ENCODE assay signal across 8 cellular contexts in the genomic region with DNA sequence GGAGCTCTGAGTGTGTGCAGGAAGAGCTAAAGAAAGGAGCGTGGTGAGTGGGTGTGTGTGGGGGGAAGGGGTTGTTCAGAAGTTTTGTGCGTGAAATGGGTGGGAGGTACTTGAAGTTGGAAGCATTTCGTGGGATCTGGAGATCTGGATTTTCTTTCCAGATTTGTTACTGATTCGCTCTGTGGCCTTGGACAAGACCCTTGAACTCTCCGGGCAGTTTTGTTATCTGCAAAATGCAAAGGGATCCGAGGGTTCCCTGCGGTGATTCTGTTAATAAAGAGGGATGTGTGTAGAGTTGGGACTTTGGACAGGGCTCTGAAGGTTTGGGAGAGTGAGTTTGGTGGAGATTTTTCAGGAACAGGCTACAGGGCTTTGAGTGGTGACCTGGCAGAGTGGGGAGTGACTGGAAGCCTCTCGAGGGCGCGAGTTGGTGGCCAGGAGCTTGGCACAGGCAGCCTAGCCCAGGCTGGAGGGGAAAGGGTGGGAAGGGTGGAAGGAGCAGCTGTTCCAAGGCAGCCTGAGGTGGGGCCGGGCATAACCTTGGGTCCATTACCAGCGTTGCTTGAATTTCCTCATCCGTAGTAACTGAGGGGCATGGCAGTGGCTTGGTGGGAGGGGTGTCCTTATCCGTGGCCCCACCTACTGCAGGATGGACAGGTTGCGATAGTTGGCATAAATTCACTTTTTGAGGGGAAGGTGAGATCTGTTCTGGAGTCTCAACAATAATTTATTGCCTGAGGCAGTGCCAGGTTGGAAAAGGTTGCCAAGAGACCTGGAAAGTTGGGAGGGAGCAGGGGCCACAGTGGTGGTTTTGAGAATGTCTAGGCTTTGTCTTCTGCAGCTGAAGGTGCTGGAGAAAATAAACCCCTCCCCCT. TPM values are rescaled to one million over a fixed set of nuclear protein-coding genes. Genes with fewer than 3 reads are reported as not detected.
DNase-seq lines count a peak whose midpoint lies in the region; ATAC-seq and TF ChIP-seq lines count a peak whose summit lies in the region.

No MANE protein-coding gene starts in this region.

- peak overlapping the region; percentile 100 for H3K9ac ChIP-seq in HCT116 (ENCODE audit: low read length)
- peak overlapping the region; percentile 99 for H3K9ac ChIP-seq in skeletal muscle satellite cell (ENCODE audit: low read depth, low read length)

- peak; percentile 24 for ATAC-seq in HCT116
- no peak for ATAC-seq in GM21619 (IDR thresholded peaks at IDR 0.05; ENCODE audit: unreplicated experiment)

- H3K27me3 Mint-ChIP-seq in activated T-helper 1 cell treated with anti-CD3 and anti-CD28 coated beads, Interleukin-12 subunit alpha, Interleukin-12 subunit beta, Interleukin-2, Interleukin-4 antibody, amounts not matched to agents 30 ng/mL and 10 ng/mL and 1 ng/mL, durations not matched to agents 14 hours and 24 hours and 36 hours (ENCODE audit: insufficient read depth): no peaks in the 10 kb centered on the region

- H3K79me2 ChIP-seq in HCT116 (ENCODE audit: insufficient read depth, low read length): peaks cover 71% of the 10 kb centered on the region

- CTCF ChIA-PET in HCT116 (lab: Charles Lee): no interaction called here

- RAD21 ChIA-PET in HCT116 (lab: Charles Lee; ENCODE audit: low non-redundant PET in 1 of 2, low total read pairs in 2 of 2, uncharacterized antibody in 2 of 2, unreplicated experiment in 2 of 2): interaction anchor here in 1 of 2 experiments (0.6 to 1.2 kb wide), 2 partner anchors 43 to 247 kb away, joined by 3 read pairs; a partner anchor contains a TSS

- H3K4me3 ChIP-seq in HCT116 (replicated peaks in 1 of 2; ENCODE audit: low read depth in 1 of 2, low read length in 2 of 2) (peak overlapping the region; percentile 84 to 100), right atrium auricular region (peak overlapping the region; percentile 99), skeletal muscle satellite cell (ENCODE audit: low read length) (peak overlapping the region; percentile 97)

- TF ChIP-seq POLR2A in HCT116 (IDR thresholded peaks at IDR 0.05; ENCODE audit: borderline replicate concordance, extremely low read depth, insufficient read depth, insufficient read length): no peak

- H3K4me1 ChIP-seq in HCT116 (ENCODE audit: control insufficient read depth in 1 of 2, insufficient read depth in 2 of 2, low read length in 2 of 2) (peaks cover 56 to 68% of the 10 kb centered on the region in 2 experiments), right atrium auricular region (peaks cover 5 to 59% of the 10 kb centered on the region in 2 donors), skeletal muscle satellite cell (ENCODE audit: control insufficient read depth, insufficient read depth, low read length) (peaks cover 47% of the 10 kb centered on the region)

- DNase-seq in ACHN: peak; percentile 45
- no peak for DNase-seq in HCT116 (ENCODE audit: low read depth, low spot score)
- DNase-seq in activated T-helper 1 cell treated with anti-CD3 and anti-CD28 coated beads, Interleukin-12 subunit alpha, Interleukin-12 subunit beta, Interleukin-2, Interleukin-4 antibody, amounts not matched to agents 30 ng/mL and 10 ng/mL and 1 ng/mL, durations not matched to agents 14 hours and 24 hours and 36 hours (ENCODE audit: low spot score): no peak
- no peak for DNase-seq in right atrium auricular region (ENCODE audit: low spot score)
- DNase-seq in hippocampal formation (lab: John Stamatoyannopoulos, UW): no peak
- no peak for DNase-seq in epidermal melanocyte (ENCODE audit: insufficient read length, low spot score)

- H3K27me3 ChIP-seq in HCT116 (ENCODE audit: insufficient read depth, low read length): no peaks in the 10 kb centered on the region
- H3K27me3 ChIP-seq in right atrium auricular region: no peaks in the 10 kb centered on the region
- H3K27me3 ChIP-seq in skeletal muscle satellite cell (ENCODE audit: control insufficient read depth, insufficient read depth, low read length): no peaks in the 10 kb centered on the region

- POLR2A ChIA-PET in HCT116 (lab: Charles Lee): interaction anchor here (0.9 to 1.7 kb wide), 3 partner anchors 9 to 199 kb away, joined by 3 read pairs; no protein-coding TSS in a partner anchor

- H4K20me1 ChIP-seq in HCT116 (ENCODE audit: insufficient read depth): peaks cover 9% of the 10 kb centered on the region; the same call in 1 of the 2 replicates

- H3K36me3 ChIP-seq in HCT116 (ENCODE audit: control insufficient read depth in 1 of 2, insufficient read depth in 2 of 2, low read length in 2 of 2): peaks cover 0 to 4% of the 10 kb centered on the region in 2 experiments; a peak in 1 of 4 replicates
- H3K36me3 ChIP-seq in right atrium auricular region: no peaks in the 10 kb centered on the region
- H3K36me3 ChIP-seq in skeletal muscle satellite cell (ENCODE audit: insufficient read depth, low read length): peaks cover 16% of the 10 kb centered on the region

- TF ChIP-seq CTCF in HCT116 (IDR thresholded peaks at IDR 0.05 in 2 of 3, conservative IDR thresholded peaks at IDR 0.05 in 1 of 3; ENCODE audit: borderline replicate concordance in 1 of 3, insufficient read depth in 1 of 3, low read depth in 2 of 3, low read length in 2 of 3): no peak
- no peak for TF ChIP-seq CTCF in right atrium auricular region (IDR thresholded peaks at IDR 0.05)

- intact Hi-C loops in HCT116 (cut with micrococcal nuclease): no loop called here
- intact Hi-C loops in activated T-helper 1 cell treated with anti-CD3 and anti-CD28 coated beads, Interleukin-12 subunit alpha, Interleukin-12 subunit beta, Interleukin-2, Interleukin-4 antibody, amounts not matched to agents 30 ng/mL and 10 ng/mL and 1 ng/mL, durations not matched to agents 14 hours and 24 hours and 36 hours (cut with micrococcal nuclease): loop anchor here (5.0 kb wide), 1 partner anchor 33 kb away; no protein-coding TSS in a partner anchor

- TSS peak; percentile 46 for BruUV-seq in HCT116 (replicated peaks; lab: Mats Ljungman, UMichigan)

- H3K27ac Mint-ChIP-seq in activated T-helper 1 cell treated with anti-CD3 and anti-CD28 coated beads, Interleukin-12 subunit alpha, Interleukin-12 subunit beta, Interleukin-2, Interleukin-4 antibody, amounts not matched to agents 30 ng/mL and 10 ng/mL and 1 ng/mL, durations not matched to agents 14 hours and 24 hours and 36 hours: peak overlapping the region; percentile 52

- peak overlapping the region; percentile 84 for H3K4me2 ChIP-seq in HCT116 (ENCODE audit: low read length)
- H3K4me2 ChIP-seq in skeletal muscle satellite cell (ENCODE audit: low read length): peak overlapping the region; percentile 97

- H3K9me3 ChIP-seq in HCT116 (ENCODE audit: control insufficient read depth in 1 of 2, insufficient read depth in 1 of 2, low read depth in 1 of 2, low read length in 2 of 2) (no peaks in the 10 kb centered on the region), right atrium auricular region (no peaks in the 10 kb centered on the region), skeletal muscle satellite cell (replicated peaks; ENCODE audit: low read length) (no peaks in the 10 kb centered on the region)

- peaks cover 51% of the 10 kb centered on the region for H3K4me1 Mint-ChIP-seq in activated T-helper 1 cell treated with anti-CD3 and anti-CD28 coated beads, Interleukin-12 subunit alpha, Interleukin-12 subunit beta, Interleukin-2, Interleukin-4 antibody, amounts not matched to agents 30 ng/mL and 10 ng/mL and 1 ng/mL, durations not matched to agents 14 hours and 24 hours and 36 hours (ENCODE audit: low read depth)

- H3K27ac ChIP-seq in HCT116 (ENCODE audit: low read depth, low read length) (peak overlapping the region; percentile 72), right atrium auricular region (peak overlapping the region; percentile 97 to 98)

- peak overlapping the region; percentile 94 for H3K4me3 Mint-ChIP-seq in activated T-helper 1 cell treated with anti-CD3 and anti-CD28 coated beads, Interleukin-12 subunit alpha, Interleukin-12 subunit beta, Interleukin-2, Interleukin-4 antibody, amounts not matched to agents 30 ng/mL and 10 ng/mL and 1 ng/mL, durations not matched to agents 14 hours and 24 hours and 36 hours

- no peak for TF ChIP-seq RAD21 in HCT116 (IDR thresholded peaks at IDR 0.05; ENCODE audit: low read depth)

- no peaks in the 10 kb centered on the region for H3K9me2 ChIP-seq in HCT116 (ENCODE audit: insufficient read depth)

- H3K36me3 Mint-ChIP-seq in activated T-helper 1 cell treated with anti-CD3 and anti-CD28 coated beads, Interleukin-12 subunit alpha, Interleukin-12 subunit beta, Interleukin-2, Interleukin-4 antibody, amounts not matched to agents 30 ng/mL and 10 ng/mL and 1 ng/mL, durations not matched to agents 14 hours and 24 hours and 36 hours (ENCODE audit: low read depth): peaks cover 20% of the 10 kb centered on the region

- no peaks in the 10 kb centered on the region for H3K9me3 Mint-ChIP-seq in activated T-helper 1 cell treated with anti-CD3 and anti-CD28 coated beads, Interleukin-12 subunit alpha, Interleukin-12 subunit beta, Interleukin-2, Interleukin-4 antibody, amounts not matched to agents 30 ng/mL and 10 ng/mL and 1 ng/mL, durations not matched to agents 14 hours and 24 hours and 36 hours

- in situ Hi-C loops in ACHN (cut with HindIII; ENCODE audit: low pct_ligation_motif_present, low pct_unique_long_range_greater_than_20kb, low sequenced_read_pairs): no loop called here

- no peak overlapping the region for H2AFZ ChIP-seq in HCT116 (ENCODE audit: low read depth, low read length, poor library complexity, severe bottlenecking)

TF ChIP-seq in HCT116, 20 proteins besides CTCF, POLR2A, EP300 and RAD21 (continues in another document):
- TF ChIP-seq SIN3A (IDR thresholded peaks at IDR 0.05; ENCODE audit: low read depth): no peak

RNA-seq across cellular contexts. Expression of a gene that starts 2.1 kb away (rescaled TPM):
- total RNA-seq in HCT116 (2021; ENCODE audit: unreplicated experiment) (651 TPM), right atrium auricular region (100 to 1,000 TPM; 115 to 180 TPM)
- polyA plus RNA-seq in HCT116 (2012): 635 and 727 TPM in 2 replicates
- 281 and 287 TPM in 2 replicates for total RNA-seq in activated T-helper 1 cell treated with anti-CD3 and anti-CD28 coated beads, Interleukin-12 subunit alpha, Interleukin-12 subunit beta, Interleukin-2, Interleukin-4 antibody, amounts not matched to agents 30 ng/mL and 10 ng/mL and 1 ng/mL, durations not matched to agents 14 hours and 24 hours and 36 hours
- total RNA-seq in skeletal muscle satellite cell (2012; rRNA removed): 162 and 238 TPM in 2 replicates

RNA-seq across cellular contexts. Expression of a gene that starts 30.6 kb away (rescaled TPM):
- total RNA-seq in HCT116 (2021; ENCODE audit: unreplicated experiment) (313 TPM), right atrium auricular region (100 to 1,000 TPM; 716 to 786 TPM)
- 474 and 485 TPM in 2 replicates for polyA plus RNA-seq in HCT116 (2012)
- total RNA-seq in activated T-helper 1 cell treated with anti-CD3 and anti-CD28 coated beads, Interleukin-12 subunit alpha, Interleukin-12 subunit beta, Interleukin-2, Interleukin-4 antibody, amounts not matched to agents 30 ng/mL and 10 ng/mL and 1 ng/mL, durations not matched to agents 14 hours and 24 hours and 36 hours: 309 and 326 TPM in 2 replicates
- 591 and 1,054 TPM in 2 replicates for total RNA-seq in skeletal muscle satellite cell (2012; rRNA removed)

RNA-seq across cellular contexts. Expression of a gene that starts 31.8 kb away (rescaled TPM):
- total RNA-seq in HCT116 (2021; ENCODE audit: unreplicated experiment) (9.1 TPM), right atrium auricular region (1 to 10 TPM in 1 of 2 donors, under 1 TPM in 1; 0.83 to 4.2 TPM)
- 2.1 and 2.2 TPM in 2 replicates for polyA plus RNA-seq in HCT116 (2012)
- total RNA-seq in activated T-helper 1 cell treated with anti-CD3 and anti-CD28 coated beads, Interleukin-12 subunit alpha, Interleukin-12 subunit beta, Interleukin-2, Interleukin-4 antibody, amounts not matched to agents 30 ng/mL and 10 ng/mL and 1 ng/mL, durations not matched to agents 14 hours and 24 hours and 36 hours: 159 and 182 TPM in 2 replicates
- 0.25 TPM in 1 of 2 replicates, not detected in the other for total RNA-seq in skeletal muscle satellite cell (2012; rRNA removed)

Comparison
In these comparisons a context has a peak if more than half of its experiments do, and no peak if none do; other contexts are left out.
1. RNA of a gene that starts 31.8 kb away (total RNA-seq): 159 to 182 TPM in activated T-helper 1 cell treated with anti-CD3 and anti-CD28 coated beads, Interleukin-12 subunit alpha, Interleukin-12 subunit beta, Interleukin-2, Interleukin-4 antibody, amounts not matched to agents 30 ng/mL and 10 ng/mL and 1 ng/mL, durations not matched to agents 14 hours and 24 hours and 36 hours; 9.1 TPM in HCT116 (single experiment) and 0.83 to 4.2 TPM in right atrium auricular region; every median in the first group is over 10 times any median in the second.
2. Peak in every context shown above with its lines, with median percentiles within 50 percentile points of each other: H3K4me3 ChIP-seq.